In the genomic region with DNA sequence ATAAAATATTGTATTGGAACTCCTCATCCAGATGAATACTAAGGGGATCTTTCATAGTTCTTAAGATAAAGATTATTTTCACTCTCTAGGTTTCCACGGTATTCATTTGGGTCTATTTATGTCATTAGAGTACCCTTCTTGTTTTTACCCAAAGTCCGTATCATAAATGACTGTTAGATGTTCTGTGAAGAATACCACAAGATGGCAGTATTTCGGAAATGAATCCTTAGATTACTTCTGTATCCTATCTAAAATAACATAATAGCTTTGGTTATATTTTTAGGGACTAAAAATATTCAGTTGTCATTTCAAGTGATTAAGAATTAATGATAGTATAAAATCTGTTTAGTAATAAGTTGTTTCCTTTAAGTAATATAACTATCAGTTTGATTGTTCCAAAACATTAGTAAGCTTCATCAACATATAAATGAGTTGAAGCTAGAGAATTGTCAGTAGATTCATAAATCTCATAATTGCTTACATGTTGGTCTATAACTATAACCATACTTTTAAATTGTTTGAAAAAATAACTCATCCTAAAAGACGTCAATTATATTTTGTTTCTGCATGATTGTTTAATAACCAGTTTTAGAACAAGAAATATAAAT, we compare ENCODE assay signal across 8 cellular contexts.
DNase-seq lines count a peak whose midpoint lies in the region; ATAC-seq, FAIRE-seq and TF ChIP-seq lines count a peak whose summit lies in the region.

No MANE protein-coding gene starts in this region.

- H3K4me3 ChIP-seq in hepatocyte: no peak overlapping the region

- peak; percentile 62 for TF ChIP-seq CTCF in D721Med (IDR thresholded peaks at IDR 0.05; ENCODE audit: insufficient read depth, missing control alignments)
- peak; percentile 68 for TF ChIP-seq CTCF in hepatocyte (IDR thresholded peaks at IDR 0.05; ENCODE audit: poor library complexity)

- WGBS in hepatocyte (ENCODE audit: low lambda C conversion rate, missing lambda C conversion rate): 34% methylated on average over 4 of the region's 4 CpGs

- DNase-seq in D721Med (ENCODE audit: insufficient read length, low spot score): no peak
- peak; percentile 3 for DNase-seq in NCI-H1048 (lab: John Stamatoyannopoulos, UW)
- DNase-seq in SW480 (ENCODE audit: low spot score): peak; percentile 41
- peak; percentile 65 for DNase-seq in hepatocyte (ENCODE audit: low spot score)
- no peak for DNase-seq in CD1c-positive myeloid dendritic cell (ENCODE audit: extremely low spot score)
- DNase-seq in stimulated activated CD8-positive, alpha-beta memory T cell treated with anti-CD3 and anti-CD28 coated beads, Interleukin-4, amount 100 ng/mL, for 48 hours: no peak

- ATAC-seq in GM21576 (IDR thresholded peaks at IDR 0.05; ENCODE audit: unreplicated experiment) (peak; percentile 81), HG03097 (IDR thresholded peaks at IDR 0.05; ENCODE audit: low FRiP score, unreplicated experiment) (no peak)

- H3K27me3 ChIP-seq in hepatocyte: no peaks in the 10 kb centered on the region

- no peaks in the 10 kb centered on the region for H4K20me1 ChIP-seq in hepatocyte (ENCODE audit: insufficient read depth, poor library complexity, severe bottlenecking)

- H3K4me1 ChIP-seq in hepatocyte (ENCODE audit: insufficient read depth): no peaks in the 10 kb centered on the region

- peak; percentile 55 for FAIRE-seq in D721Med (lab: Jason Lieb, UNC)

- no peaks in the 10 kb centered on the region for H3K9me2 ChIP-seq in hepatocyte (replicated peaks; ENCODE audit: insufficient read depth)

- H3K79me2 ChIP-seq in hepatocyte: no peaks in the 10 kb centered on the region

- no peak overlapping the region for H3K27ac ChIP-seq in hepatocyte

- H3K36me3 ChIP-seq in hepatocyte (replicated peaks; ENCODE audit: insufficient read depth, low read depth): no peaks in the 10 kb centered on the region

- H2AFZ ChIP-seq in hepatocyte: no peak overlapping the region

- no peak overlapping the region for H3K4me2 ChIP-seq in hepatocyte

- no peaks in the 10 kb centered on the region for H3K9me3 ChIP-seq in hepatocyte (ENCODE audit: low read depth)

Comparison
In these comparisons a context has a peak if more than half of its experiments do, and no peak if none do; other contexts are left out.
1. DNase-seq: peak in NCI-H1048 (single experiment), SW480 (single experiment) and hepatocyte (single experiment); none in D721Med (single experiment), CD1c-positive myeloid dendritic cell (single experiment) and stimulated activated CD8-positive, alpha-beta memory T cell treated with anti-CD3 and anti-CD28 coated beads, Interleukin-4, amount 100 ng/mL, for 48 hours (single experiment).